ENCODE assay signal across 23 cellular contexts in the genomic region with DNA sequence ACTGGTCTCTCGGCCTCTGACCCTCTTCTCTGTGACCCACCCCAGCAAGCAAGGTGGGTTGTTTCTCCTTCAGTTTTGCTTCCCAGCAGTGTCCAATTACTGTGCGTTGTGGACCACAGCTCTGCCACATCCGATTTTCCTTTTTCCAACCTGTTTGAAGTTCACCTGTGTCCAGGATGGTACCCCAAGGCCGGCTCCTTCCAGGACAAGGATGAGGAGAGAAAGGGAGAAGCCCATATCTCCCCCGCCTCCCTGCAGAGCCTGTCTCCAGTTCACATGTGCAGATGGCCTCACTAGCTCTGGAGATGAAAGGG. TPM values are rescaled to one million over a fixed set of nuclear protein-coding genes. Genes with fewer than 3 reads are reported as not detected.
DNase-seq lines count a peak whose midpoint lies in the region; ATAC-seq and TF ChIP-seq lines count a peak whose summit lies in the region.
"Had no signal": no experiment of that assay in that cellular context is flagged by ENCODE, and none has a peak within 500 bp of the region (broad histone marks: within the 10 kb centered on the region; RNA-seq: fewer than 3 reads in every experiment).

No MANE protein-coding gene starts in this region.

- no peak overlapping the region for H3K4me2 ChIP-seq in HCT116 (ENCODE audit: low read length)

- H3K4me3 Mint-ChIP-seq in activated CD8-positive, alpha-beta T cell treated with anti-CD3 and anti-CD28 coated beads for 36 hours = no peak overlapping the region
- H3K4me3 Mint-ChIP-seq in activated CD8-positive, alpha-beta T cell treated with anti-CD3 and anti-CD28 coated beads, Interleukin-2, amount 10 ng/mL, durations not matched to agents 7 days and 5 days = no peak overlapping the region
- no peak overlapping the region for H3K4me3 Mint-ChIP-seq in central memory CD8-positive, alpha-beta T cell
- H3K4me3 Mint-ChIP-seq in stimulated activated memory B cell treated with anti-CD40 and anti-IgM and Interleukin-4, amounts not matched to agents 10 μg/mL and 1 μg/mL and 100 μg/mL, for 72 hours = no peak overlapping the region
- no peak overlapping the region for H3K4me3 Mint-ChIP-seq in endothelial cell (ENCODE audit: unreplicated experiment)
- H3K4me3 Mint-ChIP-seq: endodermal cell had no signal

- H3K9me2 ChIP-seq in HCT116 (ENCODE audit: insufficient read depth) = no peaks in the 10 kb centered on the region

- H3K36me3 Mint-ChIP-seq in activated CD8-positive, alpha-beta T cell treated with anti-CD3 and anti-CD28 coated beads for 36 hours (ENCODE audit: low read depth) = peaks cover 34% of the 10 kb centered on the region
- H3K36me3 Mint-ChIP-seq in activated CD8-positive, alpha-beta T cell treated with anti-CD3 and anti-CD28 coated beads, Interleukin-2, amount 10 ng/mL, durations not matched to agents 7 days and 5 days (ENCODE audit: low read depth) = peaks cover 35% of the 10 kb centered on the region
- peaks cover 29% of the 10 kb centered on the region for H3K36me3 Mint-ChIP-seq in central memory CD8-positive, alpha-beta T cell (ENCODE audit: insufficient read depth)
- H3K36me3 Mint-ChIP-seq in stimulated activated memory B cell treated with anti-CD40 and anti-IgM and Interleukin-4, amounts not matched to agents 10 μg/mL and 1 μg/mL and 100 μg/mL, for 72 hours = peaks cover 44% of the 10 kb centered on the region
- H3K36me3 Mint-ChIP-seq in endothelial cell (ENCODE audit: low read depth, unreplicated experiment) = peaks cover 12% of the 10 kb centered on the region

- TF ChIP-seq RAD21 in HCT116 (IDR thresholded peaks at IDR 0.05; ENCODE audit: low read depth) = no peak

- intact Hi-C loops in activated CD8-positive, alpha-beta T cell treated with anti-CD3 and anti-CD28 coated beads for 36 hours (cut with micrococcal nuclease) = no loop called here
- intact Hi-C loops in HCT116 (cut with micrococcal nuclease) (no loop called here), upper lobe of right lung (cut with DNase I) (no loop called here)

- no peaks in the 10 kb centered on the region for H3K79me2 ChIP-seq in HCT116 (ENCODE audit: insufficient read depth, low read length)

- H3K9ac ChIP-seq in HCT116 (ENCODE audit: low read length) = no peak overlapping the region

- BruUV-seq in HCT116 (replicated peaks; lab: Mats Ljungman, UMichigan) = no TSS peak

- H3K4me1 ChIP-seq in HCT116 (ENCODE audit: control insufficient read depth in 1 of 2, insufficient read depth in 2 of 2, low read length in 2 of 2) (peaks cover 0 to 24% of the 10 kb centered on the region in 2 experiments; a peak in 3 of 4 replicates), upper lobe of right lung (peaks cover 9% of the 10 kb centered on the region)
- H3K4me1 ChIP-seq: sigmoid colon had no signal

- H3K27ac ChIP-seq in HCT116 (ENCODE audit: low read depth, low read length) (no peak overlapping the region), upper lobe of right lung (no peak overlapping the region)
- H3K27ac ChIP-seq: sigmoid colon, upper lobe of left lung had no signal

- peaks cover 11 to 20% of the 10 kb centered on the region in 2 experiments; a peak in 3 of 4 replicates for H3K36me3 ChIP-seq in HCT116 (ENCODE audit: control insufficient read depth in 1 of 2, insufficient read depth in 2 of 2, low read length in 2 of 2)
- H3K36me3 ChIP-seq in upper lobe of right lung = peaks cover 50% of the 10 kb centered on the region

- no peak for ATAC-seq in activated CD8-positive, alpha-beta T cell treated with anti-CD3 and anti-CD28 coated beads for 36 hours
- ATAC-seq in activated CD8-positive, alpha-beta T cell treated with anti-CD3 and anti-CD28 coated beads, Interleukin-2, amount 10 ng/mL, durations not matched to agents 7 days and 5 days = no peak
- ATAC-seq in HCT116 (peak; percentile 15; the same call in 1 of the 2 replicates), upper lobe of right lung (no peak)
- no peak for ATAC-seq in central memory CD8-positive, alpha-beta T cell (replicated peaks; ENCODE audit: extremely low read depth, poor library complexity, severe bottlenecking)
- ATAC-seq in stimulated activated memory B cell treated with anti-CD40 and anti-IgM and Interleukin-4, amounts not matched to agents 10 μg/mL and 1 μg/mL and 100 μg/mL, for 72 hours = no peak
- ATAC-seq: SK-N-SH treated with all-trans-retinoic acid at 6 μM for 48 hours had no signal

- CTCF ChIA-PET in activated CD8-positive, alpha-beta T cell treated with anti-CD3 and anti-CD28 coated beads for 36 hours (lab: Charles Lee) = interaction anchor here (0.6 kb wide), 1 partner anchor 172 kb away, joined by 4 read pairs; no protein-coding TSS in a partner anchor
- CTCF ChIA-PET in activated CD8-positive, alpha-beta T cell treated with anti-CD3 and anti-CD28 coated beads, Interleukin-2, amount 10 ng/mL, durations not matched to agents 7 days and 5 days (lab: Charles Lee) = interaction anchor here (1.2 kb wide), 1 partner anchor 42 kb away, joined by 4 read pairs; no protein-coding TSS in a partner anchor
- CTCF ChIA-PET in HCT116 (lab: Charles Lee) = no interaction called here

- no peaks in the 10 kb centered on the region for H3K27me3 ChIP-seq in HCT116 (ENCODE audit: insufficient read depth, low read length)
- no peaks in the 10 kb centered on the region for H3K27me3 ChIP-seq in upper lobe of right lung
- H3K27me3 ChIP-seq: sigmoid colon, upper lobe of left lung had no signal

- TF ChIP-seq CTCF in activated CD8-positive, alpha-beta T cell treated with anti-CD3 and anti-CD28 coated beads for 36 hours (IDR thresholded peaks at IDR 0.05) = no peak
- TF ChIP-seq CTCF in HCT116 (IDR thresholded peaks at IDR 0.05 in 2 of 3, conservative IDR thresholded peaks at IDR 0.05 in 1 of 3; ENCODE audit: borderline replicate concordance in 1 of 3, insufficient read depth in 1 of 3, low read depth in 2 of 3, low read length in 2 of 3) (no peak), endothelial cell (IDR thresholded peaks at IDR 0.05; ENCODE audit: unreplicated experiment) (no peak), upper lobe of right lung (IDR thresholded peaks at IDR 0.05) (no peak)

- H3K27me3 Mint-ChIP-seq in activated CD8-positive, alpha-beta T cell treated with anti-CD3 and anti-CD28 coated beads for 36 hours = no peaks in the 10 kb centered on the region
- H3K27me3 Mint-ChIP-seq in activated CD8-positive, alpha-beta T cell treated with anti-CD3 and anti-CD28 coated beads, Interleukin-2, amount 10 ng/mL, durations not matched to agents 7 days and 5 days (ENCODE audit: low read depth) = no peaks in the 10 kb centered on the region
- no peaks in the 10 kb centered on the region for H3K27me3 Mint-ChIP-seq in central memory CD8-positive, alpha-beta T cell
- no peaks in the 10 kb centered on the region for H3K27me3 Mint-ChIP-seq in stimulated activated memory B cell treated with anti-CD40 and anti-IgM and Interleukin-4, amounts not matched to agents 10 μg/mL and 1 μg/mL and 100 μg/mL, for 72 hours
- H3K27me3 Mint-ChIP-seq in endothelial cell (ENCODE audit: unreplicated experiment) = peaks cover 2% of the 10 kb centered on the region

- no peak for DNase-seq in activated CD8-positive, alpha-beta T cell treated with anti-CD3 and anti-CD28 coated beads for 36 hours
- no peak for DNase-seq in activated CD8-positive, alpha-beta T cell treated with anti-CD3 and anti-CD28 coated beads, Interleukin-2, amount 10 ng/mL, durations not matched to agents 7 days and 5 days
- no peak for DNase-seq in HCT116 (ENCODE audit: low read depth, low spot score)
- DNase-seq in central memory CD8-positive, alpha-beta T cell (ENCODE audit: low spot score in 2 of 2) = no peak
- no peak for DNase-seq in endothelial cell (ENCODE audit: low spot score)
- DNase-seq in upper lobe of right lung = no peak
- no peak for DNase-seq in superior temporal gyrus (ENCODE audit: extremely low spot score)
- DNase-seq: ACHN; activated CD4-positive, alpha-beta T cell treated with anti-CD3 and anti-CD28 coated beads, Interleukin-2, amount 50 U/mL, for 48 hours; activated T-cell treated with anti-CD3 and anti-CD28 coated beads for 4 hours; amniotic stem cell; Calu3; cortex of kidney; NCI-H1092; NCI-H187 treated with DMSO at 0.1 percent for 48 hours; RPMI8226; sigmoid colon; T-helper 9 cell had no signal

- peak overlapping the region; percentile 38 for H3K27ac Mint-ChIP-seq in activated CD8-positive, alpha-beta T cell treated with anti-CD3 and anti-CD28 coated beads for 36 hours
- H3K27ac Mint-ChIP-seq in activated CD8-positive, alpha-beta T cell treated with anti-CD3 and anti-CD28 coated beads, Interleukin-2, amount 10 ng/mL, durations not matched to agents 7 days and 5 days = no peak overlapping the region
- peak overlapping the region; percentile 88 for H3K27ac Mint-ChIP-seq in central memory CD8-positive, alpha-beta T cell (ENCODE audit: low read depth)
- H3K27ac Mint-ChIP-seq in stimulated activated memory B cell treated with anti-CD40 and anti-IgM and Interleukin-4, amounts not matched to agents 10 μg/mL and 1 μg/mL and 100 μg/mL, for 72 hours = peak overlapping the region; percentile 53
- H3K27ac Mint-ChIP-seq in endothelial cell (ENCODE audit: unreplicated experiment) = no peak overlapping the region
- H3K27ac Mint-ChIP-seq: endodermal cell had no signal

- H3K9me3 ChIP-seq in HCT116 (ENCODE audit: control insufficient read depth in 1 of 2, insufficient read depth in 1 of 2, low read depth in 1 of 2, low read length in 2 of 2) (no peaks in the 10 kb centered on the region), upper lobe of right lung (no peaks in the 10 kb centered on the region)
- H3K9me3 ChIP-seq: sigmoid colon, upper lobe of left lung had no signal

- no peaks in the 10 kb centered on the region for H4K20me1 ChIP-seq in HCT116 (ENCODE audit: insufficient read depth)

- H2AFZ ChIP-seq in HCT116 (ENCODE audit: low read depth, low read length, poor library complexity, severe bottlenecking) = no peak overlapping the region

- H3K4me3 ChIP-seq in HCT116 (replicated peaks in 1 of 2; ENCODE audit: low read depth in 1 of 2, low read length in 2 of 2) (no peak overlapping the region), upper lobe of right lung (no peak overlapping the region)
- H3K4me3 ChIP-seq: sigmoid colon, upper lobe of left lung had no signal

- no peaks in the 10 kb centered on the region for H3K9me3 Mint-ChIP-seq in activated CD8-positive, alpha-beta T cell treated with anti-CD3 and anti-CD28 coated beads for 36 hours
- H3K9me3 Mint-ChIP-seq in activated CD8-positive, alpha-beta T cell treated with anti-CD3 and anti-CD28 coated beads, Interleukin-2, amount 10 ng/mL, durations not matched to agents 7 days and 5 days (ENCODE audit: insufficient read depth) = no peaks in the 10 kb centered on the region
- H3K9me3 Mint-ChIP-seq in central memory CD8-positive, alpha-beta T cell = no peaks in the 10 kb centered on the region
- H3K9me3 Mint-ChIP-seq in stimulated activated memory B cell treated with anti-CD40 and anti-IgM and Interleukin-4, amounts not matched to agents 10 μg/mL and 1 μg/mL and 100 μg/mL, for 72 hours = no peaks in the 10 kb centered on the region
- H3K9me3 Mint-ChIP-seq in endothelial cell (ENCODE audit: unreplicated experiment) = no peaks in the 10 kb centered on the region
- H3K9me3 Mint-ChIP-seq: endodermal cell, neural crest cell had no signal

- POLR2A ChIA-PET in activated CD8-positive, alpha-beta T cell treated with anti-CD3 and anti-CD28 coated beads for 36 hours (lab: Charles Lee) = interaction anchor here (0.9 to 1.7 kb wide), 3 partner anchors 10 to 33 kb away, joined by 3 to 4 read pairs (median 3); no protein-coding TSS in a partner anchor
- POLR2A ChIA-PET in activated CD8-positive, alpha-beta T cell treated with anti-CD3 and anti-CD28 coated beads, Interleukin-2, amount 10 ng/mL, durations not matched to agents 7 days and 5 days (lab: Charles Lee) = interaction anchor here (0.8 to 2.4 kb wide), 2 partner anchors 15 to 23 kb away, joined by 4 to 8 read pairs; partner anchors contain the start of genes HMOX2 and NMRAL1
- POLR2A ChIA-PET in HCT116 (lab: Charles Lee) = no interaction called here

- H3K4me1 Mint-ChIP-seq in activated CD8-positive, alpha-beta T cell treated with anti-CD3 and anti-CD28 coated beads for 36 hours (ENCODE audit: low read depth) = peaks cover 11% of the 10 kb centered on the region
- H3K4me1 Mint-ChIP-seq in activated CD8-positive, alpha-beta T cell treated with anti-CD3 and anti-CD28 coated beads, Interleukin-2, amount 10 ng/mL, durations not matched to agents 7 days and 5 days (ENCODE audit: low read depth) = peaks cover 27% of the 10 kb centered on the region
- peaks cover 32% of the 10 kb centered on the region for H3K4me1 Mint-ChIP-seq in central memory CD8-positive, alpha-beta T cell
- peaks cover 7% of the 10 kb centered on the region for H3K4me1 Mint-ChIP-seq in stimulated activated memory B cell treated with anti-CD40 and anti-IgM and Interleukin-4, amounts not matched to agents 10 μg/mL and 1 μg/mL and 100 μg/mL, for 72 hours
- H3K4me1 Mint-ChIP-seq in endothelial cell (ENCODE audit: unreplicated experiment) = no peaks in the 10 kb centered on the region
- H3K4me1 Mint-ChIP-seq: endodermal cell had no signal

- RAD21 ChIA-PET in HCT116 (lab: Charles Lee; ENCODE audit: low non-redundant PET in 1 of 2, low total read pairs in 2 of 2, uncharacterized antibody in 2 of 2, unreplicated experiment in 2 of 2) = no interaction called here

- TF ChIP-seq POLR2A in HCT116 (IDR thresholded peaks at IDR 0.05; ENCODE audit: borderline replicate concordance, extremely low read depth, insufficient read depth, insufficient read length) = no peak

RNA-seq across cellular contexts. Expression of gene NMRAL1, which starts 13.5 kb away (rescaled TPM):
- 10 to 100 TPM; 45.3 to 53.6 TPM for total RNA-seq in activated CD8-positive, alpha-beta T cell treated with anti-CD3 and anti-CD28 coated beads for 36 hours
- total RNA-seq in activated CD8-positive, alpha-beta T cell treated with anti-CD3 and anti-CD28 coated beads, Interleukin-2, amount 10 ng/mL, durations not matched to agents 7 days and 5 days = 10 to 100 TPM; 53.6 to 55.6 TPM
- 76.7 TPM for total RNA-seq in HCT116 (2021; ENCODE audit: unreplicated experiment)
- 66.3 and 79.9 TPM in 2 replicates for polyA plus RNA-seq in HCT116 (2012)
- total RNA-seq in endothelial cell (ENCODE audit: unreplicated experiment) = 35.3 TPM
- total RNA-seq in upper lobe of right lung = 39.0 TPM

RNA-seq across cellular contexts. Expression of gene HMOX2, which starts 15.3 kb away (rescaled TPM):
- total RNA-seq in activated CD8-positive, alpha-beta T cell treated with anti-CD3 and anti-CD28 coated beads for 36 hours = 10 to 100 TPM; 64.7 to 65.4 TPM
- 10 to 100 TPM; 92.6 to 97.4 TPM for total RNA-seq in activated CD8-positive, alpha-beta T cell treated with anti-CD3 and anti-CD28 coated beads, Interleukin-2, amount 10 ng/mL, durations not matched to agents 7 days and 5 days
- total RNA-seq in HCT116 (2021; ENCODE audit: unreplicated experiment) (55.1 TPM), endothelial cell (ENCODE audit: unreplicated experiment) (225 TPM), upper lobe of right lung (53.0 TPM)
- polyA plus RNA-seq in HCT116 (2012) = 59.4 and 61.2 TPM in 2 replicates

RNA-seq across cellular contexts. Expression of gene DNAJA3, which starts 35.2 kb away (rescaled TPM):
- 100 to 1,000 TPM in 1 of 2 experiments, 10 to 100 TPM in 1; 86.8 to 101 TPM for total RNA-seq in activated CD8-positive, alpha-beta T cell treated with anti-CD3 and anti-CD28 coated beads for 36 hours
- 10 to 100 TPM; 55.1 to 61.4 TPM for total RNA-seq in activated CD8-positive, alpha-beta T cell treated with anti-CD3 and anti-CD28 coated beads, Interleukin-2, amount 10 ng/mL, durations not matched to agents 7 days and 5 days
- total RNA-seq in HCT116 (2021; ENCODE audit: unreplicated experiment) (93.3 TPM), endothelial cell (ENCODE audit: unreplicated experiment) (32.0 TPM), upper lobe of right lung (36.1 TPM)
- polyA plus RNA-seq in HCT116 (2012) = 81.3 and 81.4 TPM in 2 replicates

RNA-seq across cellular contexts. Expression of gene CORO7, which starts 44.5 kb away (rescaled TPM):
- total RNA-seq in activated CD8-positive, alpha-beta T cell treated with anti-CD3 and anti-CD28 coated beads for 36 hours = 10 to 100 TPM; 73.3 to 76.6 TPM
- total RNA-seq in activated CD8-positive, alpha-beta T cell treated with anti-CD3 and anti-CD28 coated beads, Interleukin-2, amount 10 ng/mL, durations not matched to agents 7 days and 5 days = 100 to 1,000 TPM; 167 to 176 TPM
- total RNA-seq in HCT116 (2021; ENCODE audit: unreplicated experiment) (21.3 TPM), endothelial cell (ENCODE audit: unreplicated experiment) (103 TPM), upper lobe of right lung (52.4 TPM)
- polyA plus RNA-seq in HCT116 (2012) = 9.7 and 11.0 TPM in 2 replicates

Comparison
In these comparisons a context has a peak if more than half of its experiments do, and no peak if none do; other contexts are left out.
1. H3K27ac Mint-ChIP-seq: peak in activated CD8-positive, alpha-beta T cell treated with anti-CD3 and anti-CD28 coated beads for 36 hours (single experiment), central memory CD8-positive, alpha-beta T cell (single experiment) and stimulated activated memory B cell treated with anti-CD40 and anti-IgM and Interleukin-4, amounts not matched to agents 10 μg/mL and 1 μg/mL and 100 μg/mL, for 72 hours (single experiment); none in activated CD8-positive, alpha-beta T cell treated with anti-CD3 and anti-CD28 coated beads, Interleukin-2, amount 10 ng/mL, durations not matched to agents 7 days and 5 days (single experiment) and endothelial cell (single experiment).